Comparison of ENCODE assay signal across 8 cellular contexts in genomic region chr15:52294881-52295420, GRCh38. TPM values are rescaled to one million over a fixed set of nuclear protein-coding genes. Genes with fewer than 3 reads are reported as not detected.
DNase-seq lines count a peak whose midpoint lies in the region; ATAC-seq, FAIRE-seq and TF ChIP-seq lines count a peak whose summit lies in the region.

No MANE protein-coding gene starts in this region.

- H3K9me3 ChIP-seq in OCI-LY3 (ENCODE audit: insufficient read depth, low read length), result no peaks in the 10 kb centered on the region
- no peaks in the 10 kb centered on the region for H3K9me3 ChIP-seq in neuron (ENCODE audit: low read length)

- H3K27ac ChIP-seq in OCI-LY3 (ENCODE audit: low read length), result no peak overlapping the region

- H3K4me1 ChIP-seq in OCI-LY3 (ENCODE audit: low read length), result peaks cover 42% of the 10 kb centered on the region
- peaks cover 2% of the 10 kb centered on the region for H3K4me1 ChIP-seq in neuron (ENCODE audit: insufficient read depth, low read length)

- no peaks in the 10 kb centered on the region for H4K20me1 ChIP-seq in OCI-LY3 (ENCODE audit: insufficient read depth, low read length)

- TF ChIP-seq CTCF in OCI-LY3 (IDR thresholded peaks at IDR 0.05; ENCODE audit: low read depth, low read length) (no peak), endothelial cell (IDR thresholded peaks at IDR 0.05; ENCODE audit: unreplicated experiment) (no peak), D721Med (IDR thresholded peaks at IDR 0.05; ENCODE audit: insufficient read depth, missing control alignments) (no peak)

- no peak overlapping the region for H3K27ac Mint-ChIP-seq in endothelial cell (ENCODE audit: unreplicated experiment)

- peaks cover 1% of the 10 kb centered on the region for H3K4me1 Mint-ChIP-seq in endothelial cell (ENCODE audit: unreplicated experiment)

- H2AFZ ChIP-seq in OCI-LY3 (ENCODE audit: low read depth, low read length) (no peak overlapping the region), neuron (ENCODE audit: low read depth, low read length) (peak overlapping the region; percentile 95)

- FAIRE-seq in D721Med (lab: Jason Lieb, UNC), result no peak

- no peak for ATAC-seq in HG03108 (IDR thresholded peaks at IDR 0.05; ENCODE audit: unreplicated experiment)

- H3K4me3 Mint-ChIP-seq in endothelial cell (ENCODE audit: unreplicated experiment), result peak overlapping the region; percentile 85

- H3K27me3 ChIP-seq in OCI-LY3 (ENCODE audit: low read depth, low read length), result peaks cover 4% of the 10 kb centered on the region; the same call in 1 of the 2 replicates
- no peaks in the 10 kb centered on the region for H3K27me3 ChIP-seq in neuron (ENCODE audit: insufficient read depth, low read length)

- no peaks in the 10 kb centered on the region for H3K79me2 ChIP-seq in OCI-LY3 (ENCODE audit: low read length)

- peak overlapping the region; percentile 69 for H3K4me2 ChIP-seq in OCI-LY3 (ENCODE audit: low read length)

- H3K27me3 Mint-ChIP-seq in endothelial cell (ENCODE audit: unreplicated experiment), result peaks cover 4% of the 10 kb centered on the region

- H3K36me3 ChIP-seq in OCI-LY3 (replicated peaks; ENCODE audit: low read depth, low read length), result no peaks in the 10 kb centered on the region
- H3K36me3 ChIP-seq in neuron (ENCODE audit: insufficient read depth, low read length), result no peaks in the 10 kb centered on the region

- H3K4me3 ChIP-seq in OCI-LY3 (ENCODE audit: low read length) (peak overlapping the region; percentile 75), neuron (ENCODE audit: low read length) (peak overlapping the region; percentile 45)

- no peaks in the 10 kb centered on the region for H3K36me3 Mint-ChIP-seq in endothelial cell (ENCODE audit: low read depth, unreplicated experiment)

- DNase-seq in COLO668 (lab: John Stamatoyannopoulos, UW; ENCODE audit: unreplicated experiment) (peak; percentile 40), endothelial cell (ENCODE audit: low spot score) (peak; percentile 21), COLO829 (ENCODE audit: low spot score) (no peak), D721Med (ENCODE audit: insufficient read length, low spot score) (no peak)
- no peak for DNase-seq in stimulated activated CD4-positive, alpha-beta T cell treated with anti-CD3 and anti-CD28 coated beads, Interleukin-4, amount 100 ng/mL, for 1 hour

- peak overlapping the region; percentile 28; the same call in 1 of the 2 replicates for H3K9ac ChIP-seq in OCI-LY3 (ENCODE audit: low read length)

- H3K9me3 Mint-ChIP-seq in endothelial cell (ENCODE audit: unreplicated experiment), result no peaks in the 10 kb centered on the region

RNA-seq across cellular contexts. Expression of gene MYO5C, which starts 0.7 kb away (rescaled TPM):
- total RNA-seq in endothelial cell (ENCODE audit: unreplicated experiment), result 22.9 TPM

Comparison
In these comparisons a context has a peak if more than half of its experiments do, and no peak if none do; other contexts are left out.
1. DNase-seq: peak in COLO668 (single experiment) and endothelial cell (single experiment); none in stimulated activated CD4-positive, alpha-beta T cell treated with anti-CD3 and anti-CD28 coated beads, Interleukin-4, amount 100 ng/mL, for 1 hour (single experiment), COLO829 (single experiment) and D721Med (single experiment).